10 cellular contexts compared by ENCODE assay signal in the genomic region with DNA sequence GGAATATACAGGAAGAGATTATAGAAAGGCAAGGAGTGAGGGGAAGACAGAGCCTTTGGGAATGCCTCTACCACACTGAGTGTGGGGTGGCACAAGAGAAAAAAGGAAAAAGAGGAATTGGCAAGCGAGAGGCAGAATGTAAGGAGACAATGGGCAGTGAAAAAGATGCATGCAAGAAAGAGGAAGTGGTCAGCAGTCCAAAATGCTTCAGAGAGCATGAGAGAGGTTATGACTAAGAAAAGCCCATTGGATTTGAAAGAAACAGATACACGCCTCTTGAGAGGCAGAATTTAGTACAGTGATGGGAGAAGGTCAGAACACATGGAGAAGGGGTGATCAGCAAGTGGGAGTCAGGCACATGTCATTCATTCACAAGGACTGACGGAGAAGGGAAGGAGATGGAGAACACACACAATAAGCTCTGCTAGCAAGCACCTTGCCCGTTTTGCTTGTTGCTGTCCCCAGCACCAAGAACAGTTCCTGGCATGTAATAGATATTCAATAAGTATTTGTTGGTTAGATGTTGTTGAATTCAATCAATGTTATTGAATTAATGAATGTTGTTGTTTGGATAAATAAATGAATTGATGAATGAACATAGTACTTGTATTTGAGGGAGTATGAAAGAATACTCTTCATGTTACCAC. TPM values are rescaled to one million over a fixed set of nuclear protein-coding genes. Genes with fewer than 3 reads are reported as not detected.
DNase-seq lines count a peak whose midpoint lies in the region; ATAC-seq and TF ChIP-seq lines count a peak whose summit lies in the region.
"Had no signal": no experiment of that assay in that cellular context is flagged by ENCODE, and none has a peak within 500 bp of the region (broad histone marks: within the 10 kb centered on the region; RNA-seq: fewer than 3 reads in every experiment).

No MANE protein-coding gene starts in this region.

- peak; percentile 100 for ATAC-seq in GM19351 (IDR thresholded peaks at IDR 0.05; ENCODE audit: unreplicated experiment)
- peak; percentile 98 for ATAC-seq in HG02870 (IDR thresholded peaks at IDR 0.05; ENCODE audit: unreplicated experiment)
- ATAC-seq in stimulated activated naive CD8-positive, alpha-beta T cell treated with anti-CD3 and anti-CD28 coated beads, Interleukin-15, amount 100 ng/mL, for 72 hours = no peak
- ATAC-seq in natural killer cell treated with Interleukin-12 subunit alpha and Interleukin-12 subunit beta and Interleukin-15 and Interleukin-18, amount 100 ng/mL, for 72 hours = no peak

- no peaks in the 10 kb centered on the region for H3K36me3 Mint-ChIP-seq in natural killer cell treated with Interleukin-12 subunit alpha and Interleukin-12 subunit beta and Interleukin-15 and Interleukin-18, amount 100 ng/mL, for 72 hours
- H3K36me3 Mint-ChIP-seq: activated naive CD8-positive, alpha-beta T cell; IgD-negative memory B cell had no signal

- no peak overlapping the region for H3K4me3 ChIP-seq in prostate gland

- intact Hi-C loops in prostate gland (cut with DNase I) = no loop called here

- H3K36me3 ChIP-seq in prostate gland = no peaks in the 10 kb centered on the region

- no peak for TF ChIP-seq EP300 in Ishikawa (IDR thresholded peaks at IDR 0.05; ENCODE audit: borderline replicate concordance)

- no peaks in the 10 kb centered on the region for H3K4me1 ChIP-seq in prostate gland (replicated peaks)
- H3K4me1 ChIP-seq: parathyroid adenoma had no signal

- DNase-seq in prostate gland (ENCODE audit: low spot score) = no peak
- no peak for DNase-seq in stimulated activated naive CD8-positive, alpha-beta T cell treated with anti-CD3 and anti-CD28 coated beads, Interleukin-15, amount 100 ng/mL, for 72 hours
- DNase-seq in natural killer cell treated with Interleukin-12 subunit alpha and Interleukin-12 subunit beta and Interleukin-15 and Interleukin-18, amount 100 ng/mL, for 72 hours (ENCODE audit: low spot score) = no peak
- no peak for DNase-seq in 8988T

- TF ChIP-seq CTCF in prostate gland (IDR thresholded peaks at IDR 0.05) = no peak

- peaks cover 16% of the 10 kb centered on the region for H3K27me3 Mint-ChIP-seq in stimulated activated naive CD8-positive, alpha-beta T cell treated with anti-CD3 and anti-CD28 coated beads, Interleukin-15, amount 100 ng/mL, for 72 hours
- H3K27me3 Mint-ChIP-seq in natural killer cell treated with Interleukin-12 subunit alpha and Interleukin-12 subunit beta and Interleukin-15 and Interleukin-18, amount 100 ng/mL, for 72 hours = peaks cover 4 to 8% of the 10 kb centered on the region in 2 donors

- peaks cover 2% of the 10 kb centered on the region for H3K4me1 Mint-ChIP-seq in stimulated activated naive CD8-positive, alpha-beta T cell treated with anti-CD3 and anti-CD28 coated beads, Interleukin-15, amount 100 ng/mL, for 72 hours
- no peaks in the 10 kb centered on the region for H3K4me1 Mint-ChIP-seq in natural killer cell treated with Interleukin-12 subunit alpha and Interleukin-12 subunit beta and Interleukin-15 and Interleukin-18, amount 100 ng/mL, for 72 hours (ENCODE audit: low read depth in 2 of 2)

- WGBS in prostate gland = 64% methylated on average over 4 of the region's 4 CpGs

- no peak for TF ChIP-seq POLR2A in prostate gland (IDR thresholded peaks at IDR 0.05)

- H3K4me3 Mint-ChIP-seq in stimulated activated naive CD8-positive, alpha-beta T cell treated with anti-CD3 and anti-CD28 coated beads, Interleukin-15, amount 100 ng/mL, for 72 hours = no peak overlapping the region
- H3K4me3 Mint-ChIP-seq in natural killer cell treated with Interleukin-12 subunit alpha and Interleukin-12 subunit beta and Interleukin-15 and Interleukin-18, amount 100 ng/mL, for 72 hours = no peak overlapping the region
- H3K4me3 Mint-ChIP-seq: activated naive CD8-positive, alpha-beta T cell; IgD-negative memory B cell had no signal

- TF ChIP-seq RAD21 in Ishikawa (IDR thresholded peaks at IDR 0.05; ENCODE audit: low read depth) = no peak

- H3K27ac ChIP-seq in prostate gland = no peak overlapping the region
- H3K27ac ChIP-seq: parathyroid adenoma had no signal

- H3K9me3 ChIP-seq in prostate gland = no peaks in the 10 kb centered on the region

- H3K27me3 ChIP-seq in prostate gland (replicated peaks; ENCODE audit: insufficient read depth) = peaks cover under 1% of the 10 kb centered on the region

- no peaks in the 10 kb centered on the region for H3K9me3 Mint-ChIP-seq in stimulated activated naive CD8-positive, alpha-beta T cell treated with anti-CD3 and anti-CD28 coated beads, Interleukin-15, amount 100 ng/mL, for 72 hours
- H3K9me3 Mint-ChIP-seq in natural killer cell treated with Interleukin-12 subunit alpha and Interleukin-12 subunit beta and Interleukin-15 and Interleukin-18, amount 100 ng/mL, for 72 hours = no peaks in the 10 kb centered on the region
- H3K9me3 Mint-ChIP-seq: IgD-negative memory B cell had no signal

- no peak overlapping the region for H3K27ac Mint-ChIP-seq in stimulated activated naive CD8-positive, alpha-beta T cell treated with anti-CD3 and anti-CD28 coated beads, Interleukin-15, amount 100 ng/mL, for 72 hours
- H3K27ac Mint-ChIP-seq in natural killer cell treated with Interleukin-12 subunit alpha and Interleukin-12 subunit beta and Interleukin-15 and Interleukin-18, amount 100 ng/mL, for 72 hours = no peak overlapping the region
- H3K27ac Mint-ChIP-seq: activated naive CD8-positive, alpha-beta T cell; IgD-negative memory B cell had no signal

TF ChIP-seq in Ishikawa, 13 proteins besides CTCF, POLR2A, EP300 and RAD21:
- TF ChIP-seq, protein P1, sequence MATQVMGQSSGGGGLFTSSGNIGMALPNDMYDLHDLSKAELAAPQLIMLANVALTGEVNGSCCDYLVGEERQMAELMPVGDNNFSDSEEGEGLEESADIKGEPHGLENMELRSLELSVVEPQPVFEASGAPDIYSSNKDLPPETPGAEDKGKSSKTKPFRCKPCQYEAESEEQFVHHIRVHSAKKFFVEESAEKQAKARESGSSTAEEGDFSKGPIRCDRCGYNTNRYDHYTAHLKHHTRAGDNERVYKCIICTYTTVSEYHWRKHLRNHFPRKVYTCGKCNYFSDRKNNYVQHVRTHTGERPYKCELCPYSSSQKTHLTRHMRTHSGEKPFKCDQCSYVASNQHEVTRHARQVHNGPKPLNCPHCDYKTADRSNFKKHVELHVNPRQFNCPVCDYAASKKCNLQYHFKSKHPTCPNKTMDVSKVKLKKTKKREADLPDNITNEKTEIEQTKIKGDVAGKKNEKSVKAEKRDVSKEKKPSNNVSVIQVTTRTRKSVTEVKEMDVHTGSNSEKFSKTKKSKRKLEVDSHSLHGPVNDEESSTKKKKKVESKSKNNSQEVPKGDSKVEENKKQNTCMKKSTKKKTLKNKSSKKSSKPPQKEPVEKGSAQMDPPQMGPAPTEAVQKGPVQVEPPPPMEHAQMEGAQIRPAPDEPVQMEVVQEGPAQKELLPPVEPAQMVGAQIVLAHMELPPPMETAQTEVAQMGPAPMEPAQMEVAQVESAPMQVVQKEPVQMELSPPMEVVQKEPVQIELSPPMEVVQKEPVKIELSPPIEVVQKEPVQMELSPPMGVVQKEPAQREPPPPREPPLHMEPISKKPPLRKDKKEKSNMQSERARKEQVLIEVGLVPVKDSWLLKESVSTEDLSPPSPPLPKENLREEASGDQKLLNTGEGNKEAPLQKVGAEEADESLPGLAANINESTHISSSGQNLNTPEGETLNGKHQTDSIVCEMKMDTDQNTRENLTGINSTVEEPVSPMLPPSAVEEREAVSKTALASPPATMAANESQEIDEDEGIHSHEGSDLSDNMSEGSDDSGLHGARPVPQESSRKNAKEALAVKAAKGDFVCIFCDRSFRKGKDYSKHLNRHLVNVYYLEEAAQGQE (IDR thresholded peaks at IDR 0.05; ENCODE audit: low read depth) = peak; percentile 54; the same call in 1 of the 2 replicates
- no peak for TF ChIP-seq YY1 (IDR thresholded peaks at IDR 0.05; ENCODE audit: low read depth)

RNA-seq across cellular contexts. Expression of a gene that starts 6.3 kb away (rescaled TPM):
- total RNA-seq in prostate gland = 1 to 10 TPM; 1.8 to 2.2 TPM
- not detected for total RNA-seq in natural killer cell treated with Interleukin-12 subunit alpha and Interleukin-12 subunit beta and Interleukin-15 and Interleukin-18, amount 100 ng/mL, for 72 hours

Comparison
In these comparisons a context has a peak if more than half of its experiments do, and no peak if none do; other contexts are left out.
1. ATAC-seq: peak in GM19351 (single experiment) and HG02870 (single experiment); none in stimulated activated naive CD8-positive, alpha-beta T cell treated with anti-CD3 and anti-CD28 coated beads, Interleukin-15, amount 100 ng/mL, for 72 hours (single experiment) and natural killer cell treated with Interleukin-12 subunit alpha and Interleukin-12 subunit beta and Interleukin-15 and Interleukin-18, amount 100 ng/mL, for 72 hours (0 of 2).